ENCODE assay signal across 8 cellular contexts in the genomic region with DNA sequence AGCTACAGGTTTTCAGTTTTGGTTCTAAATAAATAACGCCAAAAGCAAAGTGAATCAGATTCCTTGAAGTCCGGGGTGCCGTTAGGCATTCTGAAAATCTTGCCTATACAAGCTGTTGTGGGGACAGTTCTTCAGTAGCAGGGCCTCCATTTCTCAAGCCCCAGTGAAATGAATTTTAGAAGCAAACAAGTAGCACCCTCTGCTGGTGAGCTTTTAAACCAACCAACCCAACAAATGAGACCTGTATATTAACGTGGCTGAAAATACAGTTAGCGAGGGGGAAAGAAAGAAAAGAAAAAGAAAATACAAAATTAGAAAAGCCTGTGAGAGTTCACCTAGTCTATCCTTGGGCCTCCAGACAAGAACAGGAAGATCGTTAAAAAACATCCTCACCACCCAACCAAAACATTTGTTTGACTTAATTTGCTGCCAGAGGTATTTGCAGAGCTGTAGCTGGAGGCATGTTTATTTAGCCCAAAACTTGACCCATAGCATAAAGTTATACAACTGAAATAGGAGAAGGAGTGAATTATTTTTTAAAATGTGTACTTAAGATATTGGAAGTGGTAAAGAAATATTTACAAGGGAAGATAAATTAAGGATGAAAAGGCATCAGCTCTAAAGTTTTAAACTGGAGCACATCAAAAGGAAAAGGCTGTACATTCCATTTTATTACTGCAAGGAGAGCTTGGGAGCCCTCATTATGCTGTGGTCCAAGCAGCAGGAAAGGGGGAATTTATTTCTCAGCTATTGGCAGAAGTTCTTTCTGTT.
DNase-seq lines count a peak whose midpoint lies in the region; ATAC-seq and TF ChIP-seq lines count a peak whose summit lies in the region.

No MANE protein-coding gene starts in this region.

- peak; percentile 70 for TF ChIP-seq CTCF in DND-41 (IDR thresholded peaks at IDR 0.05; ENCODE audit: borderline replicate concordance, extremely low read depth, low read length, poor library complexity, severe bottlenecking)
- peak; percentile 93 for TF ChIP-seq CTCF in SU-DHL-6 (IDR thresholded peaks at IDR 0.05; ENCODE audit: insufficient read depth, low read length, poor library complexity, severe bottlenecking)

- no peaks in the 10 kb centered on the region for H3K9me2 ChIP-seq in SU-DHL-6 (replicated peaks; ENCODE audit: insufficient read depth, low read length)

- no peak overlapping the region for H3K4me3 ChIP-seq in DND-41 (ENCODE audit: low read depth in 1 of 2, low read length in 2 of 2)
- H3K4me3 ChIP-seq in SU-DHL-6 (ENCODE audit: insufficient read depth, low read length, poor library complexity, severe bottlenecking): no peak overlapping the region

- H3K9ac ChIP-seq in DND-41 (ENCODE audit: low read depth, low read length): no peak overlapping the region
- no peak overlapping the region for H3K9ac ChIP-seq in SU-DHL-6 (ENCODE audit: low read length)

- no peaks in the 10 kb centered on the region for H3K4me1 ChIP-seq in DND-41 (ENCODE audit: insufficient read depth, low read length)

- H2AFZ ChIP-seq in DND-41 (ENCODE audit: low read depth, low read length) (no peak overlapping the region), SU-DHL-6 (ENCODE audit: low read depth, low read length, severe bottlenecking) (no peak overlapping the region)

- H3K27ac ChIP-seq in DND-41 (ENCODE audit: low read length) (no peak overlapping the region), SU-DHL-6 (ENCODE audit: low read depth, low read length) (no peak overlapping the region)

- H3K36me3 ChIP-seq in DND-41 (ENCODE audit: insufficient read depth, low read length) (no peaks in the 10 kb centered on the region), SU-DHL-6 (ENCODE audit: low read length) (no peaks in the 10 kb centered on the region)

- H3F3A ChIP-seq in SU-DHL-6 (ENCODE audit: insufficient read depth): no peaks in the 10 kb centered on the region

- DNase-seq in DND-41: peak; percentile 33
- peak; percentile 78 for DNase-seq in NCI-H1105 treated with DMSO at 0.1 percent for 48 hours (lab: John Stamatoyannopoulos, UW)
- DNase-seq in germinal center (ENCODE audit: low spot score): peak; percentile 3
- peak; percentile 49 for DNase-seq in renal cortical epithelial cell (ENCODE audit: low read depth)
- no peak for DNase-seq in UCSD-AML1 (lab: John Stamatoyannopoulos, UW; ENCODE audit: unreplicated experiment)
- DNase-seq in activated CD8-positive, alpha-beta memory T cell treated with anti-CD3 and anti-CD28 coated beads for 24 hours: no peak

- H3K4me2 ChIP-seq in DND-41 (ENCODE audit: insufficient read depth, low read length) (no peak overlapping the region), SU-DHL-6 (ENCODE audit: low read depth, low read length, poor library complexity, severe bottlenecking) (no peak overlapping the region)

- ATAC-seq in DND-41 (ENCODE audit: insufficient read depth, low read depth) (peak; percentile 70), GM21619 (IDR thresholded peaks at IDR 0.05; ENCODE audit: unreplicated experiment) (peak; percentile 41)

- H3K79me2 ChIP-seq in DND-41 (ENCODE audit: insufficient read depth, low read length): no peaks in the 10 kb centered on the region
- H3K79me2 ChIP-seq in SU-DHL-6 (ENCODE audit: insufficient read depth, low read length): no peaks in the 10 kb centered on the region

- H4K20me1 ChIP-seq in DND-41 (ENCODE audit: insufficient read depth, low read length): no peaks in the 10 kb centered on the region
- H4K20me1 ChIP-seq in SU-DHL-6 (ENCODE audit: low read depth, low read length): no peaks in the 10 kb centered on the region

- H3K27me3 ChIP-seq in DND-41 (ENCODE audit: insufficient read depth, low read length, poor library complexity): no peaks in the 10 kb centered on the region
- no peaks in the 10 kb centered on the region for H3K27me3 ChIP-seq in SU-DHL-6 (ENCODE audit: low read length)

- no peaks in the 10 kb centered on the region for H3K9me3 ChIP-seq in DND-41 (ENCODE audit: insufficient read depth, low read length, severe bottlenecking)
- no peaks in the 10 kb centered on the region for H3K9me3 ChIP-seq in SU-DHL-6 (ENCODE audit: insufficient read depth, low read length)

Comparison
In these comparisons a context has a peak if more than half of its experiments do, and no peak if none do; other contexts are left out.
1. DNase-seq: peak in DND-41 (single experiment), NCI-H1105 treated with DMSO at 0.1 percent for 48 hours (single experiment), germinal center (single experiment) and renal cortical epithelial cell (single experiment); none in UCSD-AML1 (single experiment) and activated CD8-positive, alpha-beta memory T cell treated with anti-CD3 and anti-CD28 coated beads for 24 hours (single experiment).